30 cellular contexts compared by ENCODE assay signal in genomic region chr7:47722126-47722525, GRCh38.
"Had no signal": no experiment of that assay in that cellular context is flagged by ENCODE, and none has a peak within 500 bp of the region (broad histone marks: within the 10 kb centered on the region; RNA-seq: fewer than 3 reads in every experiment).

No MANE protein-coding gene starts in this region.

- H3K9me3 Mint-ChIP-seq: activated CD4-positive, alpha-beta memory T cell treated with anti-CD3 and anti-CD28 coated beads, Interleukin-2, amount 10 ng/mL, durations not matched to agents 7 days and 5 days; activated CD4-positive, alpha-beta T cell treated with anti-CD3 and anti-CD28 coated beads, Interleukin-2, amount 10 ng/mL, durations not matched to agents 7 days and 5 days; activated naive CD4-positive, alpha-beta T cell treated with anti-CD3 and anti-CD28 coated beads, Interleukin-2, amount 10 ng/mL, durations not matched to agents 7 days and 5 days; activated naive CD8-positive, alpha-beta T cell treated with anti-CD3 and anti-CD28 coated beads, Interleukin-2, amount 10 ng/mL, durations not matched to agents 7 days and 5 days; activated T-cell treated with anti-CD3 and anti-CD28 coated beads, Interleukin-2, amount 50 U/mL, for 24 hours; central memory CD8-positive, alpha-beta T cell; dendritic cell treated with granulocyte-macrophage colony-stimulating factor and Interleukin-4, amounts not matched to agents 40 ng/mL and 50 ng/mL, for 4 days; natural killer cell; stimulated activated naive B cell treated with anti-CD40 and anti-IgM and Interleukin-4, amounts not matched to agents 10 μg/mL and 1 μg/mL and 100 μg/mL, for 72 hours had no signal

- H3K9me3 ChIP-seq: esophagus muscularis mucosa, left ventricle myocardium inferior, neutrophil, ovary, suprapubic skin, tibial artery had no signal

- H3K4me1 Mint-ChIP-seq: activated CD4-positive, alpha-beta memory T cell treated with anti-CD3 and anti-CD28 coated beads, Interleukin-2, amount 10 ng/mL, durations not matched to agents 7 days and 5 days; activated CD4-positive, alpha-beta T cell treated with anti-CD3 and anti-CD28 coated beads, Interleukin-2, amount 10 ng/mL, durations not matched to agents 7 days and 5 days; activated naive CD4-positive, alpha-beta T cell treated with anti-CD3 and anti-CD28 coated beads, Interleukin-2, amount 10 ng/mL, durations not matched to agents 7 days and 5 days; activated naive CD8-positive, alpha-beta T cell treated with anti-CD3 and anti-CD28 coated beads, Interleukin-2, amount 10 ng/mL, durations not matched to agents 7 days and 5 days; central memory CD8-positive, alpha-beta T cell; natural killer cell; T-helper 17 cell had no signal

- H3K4me3 Mint-ChIP-seq: activated CD4-positive, alpha-beta memory T cell treated with anti-CD3 and anti-CD28 coated beads, Interleukin-2, amount 10 ng/mL, durations not matched to agents 7 days and 5 days; activated CD4-positive, alpha-beta T cell treated with anti-CD3 and anti-CD28 coated beads, Interleukin-2, amount 10 ng/mL, durations not matched to agents 7 days and 5 days; activated naive CD4-positive, alpha-beta T cell treated with anti-CD3 and anti-CD28 coated beads, Interleukin-2, amount 10 ng/mL, durations not matched to agents 7 days and 5 days; activated naive CD8-positive, alpha-beta T cell treated with anti-CD3 and anti-CD28 coated beads, Interleukin-2, amount 10 ng/mL, durations not matched to agents 7 days and 5 days; activated T-cell treated with anti-CD3 and anti-CD28 coated beads, Interleukin-2, amount 50 U/mL, for 24 hours; central memory CD8-positive, alpha-beta T cell; dendritic cell treated with granulocyte-macrophage colony-stimulating factor and Interleukin-4, amounts not matched to agents 40 ng/mL and 50 ng/mL, for 4 days; natural killer cell; stimulated activated naive B cell treated with anti-CD40 and anti-IgM and Interleukin-4, amounts not matched to agents 10 μg/mL and 1 μg/mL and 100 μg/mL, for 72 hours; T-helper 17 cell had no signal

- DNase-seq: activated CD4-positive, alpha-beta memory T cell treated with anti-CD3 and anti-CD28 coated beads, Interleukin-2, amount 10 ng/mL, durations not matched to agents 7 days and 5 days; activated CD4-positive, alpha-beta T cell treated with anti-CD3 and anti-CD28 coated beads, Interleukin-2, amount 10 ng/mL, durations not matched to agents 7 days and 5 days; activated CD4-positive, CD25-positive, alpha-beta regulatory T cell treated with anti-CD3 and anti-CD28 coated beads, Interleukin-2, amount 50 U/mL, for 72 hours; activated CD8-positive, alpha-beta memory T cell treated with anti-CD3 and anti-CD28 coated beads, Interleukin-2, amount 50 U/mL, for 48 hours; activated gamma-delta T cell; activated naive CD4-positive, alpha-beta T cell treated with anti-CD3 and anti-CD28 coated beads, Interleukin-2, amount 10 ng/mL, durations not matched to agents 7 days and 5 days; activated naive CD8-positive, alpha-beta T cell treated with anti-CD3 and anti-CD28 coated beads, Interleukin-2, amount 10 ng/mL, durations not matched to agents 7 days and 5 days; activated T-cell treated with anti-CD3 and anti-CD28 coated beads, Interleukin-2, amount 50 U/mL, for 24 hours; effector CD4-positive, alpha-beta T cell; foreskin melanocyte; kidney glomerular epithelial cell; left ventricle myocardium inferior; natural killer cell; ovary; stimulated activated CD4-positive, alpha-beta T cell treated with anti-CD3 and anti-CD28 coated beads, Interleukin-12 subunit alpha, Interleukin-12 subunit beta, amount 100 ng/mL, for 4 hours; stimulated activated CD4-positive, alpha-beta T cell treated with anti-CD3 and anti-CD28 coated beads, Interleukin-4, amount 100 ng/mL, for 1 hour; stimulated activated naive B cell treated with anti-CD40 and anti-IgM and Interleukin-4, amounts not matched to agents 10 μg/mL and 1 μg/mL and 100 μg/mL, for 72 hours; T-helper 17 cell; T1000; tibial artery; WERI-Rb-1 had no signal

- H3K27me3 ChIP-seq: esophagus muscularis mucosa, neutrophil, ovary, suprapubic skin, tibial artery had no signal

- H3K36me3 Mint-ChIP-seq: activated naive CD4-positive, alpha-beta T cell treated with anti-CD3 and anti-CD28 coated beads, Interleukin-2, amount 10 ng/mL, durations not matched to agents 7 days and 5 days; activated naive CD8-positive, alpha-beta T cell treated with anti-CD3 and anti-CD28 coated beads, Interleukin-2, amount 10 ng/mL, durations not matched to agents 7 days and 5 days; natural killer cell; stimulated activated naive B cell treated with anti-CD40 and anti-IgM and Interleukin-4, amounts not matched to agents 10 μg/mL and 1 μg/mL and 100 μg/mL, for 72 hours had no signal

- H3K27ac Mint-ChIP-seq: activated CD4-positive, alpha-beta memory T cell treated with anti-CD3 and anti-CD28 coated beads, Interleukin-2, amount 10 ng/mL, durations not matched to agents 7 days and 5 days; activated CD4-positive, alpha-beta T cell treated with anti-CD3 and anti-CD28 coated beads, Interleukin-2, amount 10 ng/mL, durations not matched to agents 7 days and 5 days; activated naive CD4-positive, alpha-beta T cell treated with anti-CD3 and anti-CD28 coated beads, Interleukin-2, amount 10 ng/mL, durations not matched to agents 7 days and 5 days; activated naive CD8-positive, alpha-beta T cell treated with anti-CD3 and anti-CD28 coated beads, Interleukin-2, amount 10 ng/mL, durations not matched to agents 7 days and 5 days; activated T-cell treated with anti-CD3 and anti-CD28 coated beads, Interleukin-2, amount 50 U/mL, for 24 hours; dendritic cell treated with granulocyte-macrophage colony-stimulating factor and Interleukin-4, amounts not matched to agents 40 ng/mL and 50 ng/mL, for 4 days; natural killer cell; progenitor cell of endocrine pancreas; stimulated activated naive B cell treated with anti-CD40 and anti-IgM and Interleukin-4, amounts not matched to agents 10 μg/mL and 1 μg/mL and 100 μg/mL, for 72 hours; T-helper 17 cell had no signal

- H3K36me3 ChIP-seq: esophagus muscularis mucosa, left ventricle myocardium inferior, neutrophil, ovary, suprapubic skin, tibial artery, WERI-Rb-1 had no signal

- H3K4me1 ChIP-seq: tibial artery had no signal

- ATAC-seq: sciatic nerve; stimulated activated naive B cell treated with anti-CD40 and anti-IgM and Interleukin-4, amounts not matched to agents 10 μg/mL and 1 μg/mL and 100 μg/mL, for 72 hours; T-helper 17 cell had no signal

- H3K27ac ChIP-seq: esophagus muscularis mucosa, left ventricle myocardium inferior, neutrophil, ovary, skin epidermis, suprapubic skin, tibial artery, WERI-Rb-1 had no signal

- H3K27me3 Mint-ChIP-seq: activated CD4-positive, alpha-beta memory T cell treated with anti-CD3 and anti-CD28 coated beads, Interleukin-2, amount 10 ng/mL, durations not matched to agents 7 days and 5 days; activated CD4-positive, alpha-beta T cell treated with anti-CD3 and anti-CD28 coated beads, Interleukin-2, amount 10 ng/mL, durations not matched to agents 7 days and 5 days; activated naive CD4-positive, alpha-beta T cell treated with anti-CD3 and anti-CD28 coated beads, Interleukin-2, amount 10 ng/mL, durations not matched to agents 7 days and 5 days; activated T-cell treated with anti-CD3 and anti-CD28 coated beads, Interleukin-2, amount 50 U/mL, for 24 hours; central memory CD8-positive, alpha-beta T cell; dendritic cell treated with granulocyte-macrophage colony-stimulating factor and Interleukin-4, amounts not matched to agents 40 ng/mL and 50 ng/mL, for 4 days; stimulated activated naive B cell treated with anti-CD40 and anti-IgM and Interleukin-4, amounts not matched to agents 10 μg/mL and 1 μg/mL and 100 μg/mL, for 72 hours; T-helper 17 cell had no signal

- H3K4me3 ChIP-seq: esophagus muscularis mucosa, left ventricle myocardium inferior, lung, ovary, skin epidermis, suprapubic skin, tibial artery had no signal
